ENCODE assay signal across 1 cellular context in the genomic region with DNA sequence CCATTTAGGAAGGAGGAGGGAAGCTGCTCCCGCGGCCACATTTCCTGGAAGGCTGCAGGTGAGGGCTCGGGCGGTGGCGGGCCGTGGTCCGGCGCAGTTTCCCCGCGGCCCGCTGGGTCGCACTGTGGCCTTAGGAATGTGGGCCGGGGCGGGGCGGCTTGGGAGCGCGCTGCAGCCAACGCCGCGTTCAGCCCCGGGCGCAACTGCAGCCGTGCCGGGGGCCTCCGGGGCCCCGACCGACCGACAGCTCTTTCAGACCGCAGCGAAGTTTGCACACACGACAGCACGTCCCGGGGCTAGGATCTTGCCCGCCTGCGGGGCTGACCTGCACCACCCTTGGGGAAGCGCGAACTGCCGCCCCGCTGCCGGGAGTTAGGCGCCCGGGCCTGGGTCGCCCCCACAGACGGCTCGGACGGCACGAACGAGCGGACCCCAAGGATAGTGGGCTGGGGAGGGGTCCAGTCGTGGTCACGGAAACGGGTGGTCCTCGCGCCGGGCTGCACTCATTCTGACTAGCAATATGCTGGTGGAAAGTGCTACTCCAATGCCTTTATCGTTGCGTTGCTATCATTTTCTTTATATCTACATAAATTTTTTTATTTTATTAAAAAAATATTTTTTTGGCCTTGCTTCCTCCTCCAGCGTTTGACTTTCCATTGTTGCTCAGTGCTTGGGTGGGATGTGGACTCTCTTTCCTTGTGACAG.
TF ChIP-seq lines count a peak whose summit lies in the region.

No MANE protein-coding gene starts in this region.

TF ChIP-seq in HepG2, 621 proteins besides CTCF, POLR2A, EP300 and RAD21 (continued from another document and continues in another):
- TF ChIP-seq, protein P1, sequence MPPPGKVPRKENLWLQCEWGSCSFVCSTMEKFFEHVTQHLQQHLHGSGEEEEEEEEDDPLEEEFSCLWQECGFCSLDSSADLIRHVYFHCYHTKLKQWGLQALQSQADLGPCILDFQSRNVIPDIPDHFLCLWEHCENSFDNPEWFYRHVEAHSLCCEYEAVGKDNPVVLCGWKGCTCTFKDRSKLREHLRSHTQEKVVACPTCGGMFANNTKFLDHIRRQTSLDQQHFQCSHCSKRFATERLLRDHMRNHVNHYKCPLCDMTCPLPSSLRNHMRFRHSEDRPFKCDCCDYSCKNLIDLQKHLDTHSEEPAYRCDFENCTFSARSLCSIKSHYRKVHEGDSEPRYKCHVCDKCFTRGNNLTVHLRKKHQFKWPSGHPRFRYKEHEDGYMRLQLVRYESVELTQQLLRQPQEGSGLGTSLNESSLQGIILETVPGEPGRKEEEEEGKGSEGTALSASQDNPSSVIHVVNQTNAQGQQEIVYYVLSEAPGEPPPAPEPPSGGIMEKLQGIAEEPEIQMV (CRISPR knock-in tag; IDR thresholded peaks at IDR 0.05; ENCODE audit: low read depth): no peak; the same call in 1 of the 2 replicates
- TF ChIP-seq, protein P2, sequence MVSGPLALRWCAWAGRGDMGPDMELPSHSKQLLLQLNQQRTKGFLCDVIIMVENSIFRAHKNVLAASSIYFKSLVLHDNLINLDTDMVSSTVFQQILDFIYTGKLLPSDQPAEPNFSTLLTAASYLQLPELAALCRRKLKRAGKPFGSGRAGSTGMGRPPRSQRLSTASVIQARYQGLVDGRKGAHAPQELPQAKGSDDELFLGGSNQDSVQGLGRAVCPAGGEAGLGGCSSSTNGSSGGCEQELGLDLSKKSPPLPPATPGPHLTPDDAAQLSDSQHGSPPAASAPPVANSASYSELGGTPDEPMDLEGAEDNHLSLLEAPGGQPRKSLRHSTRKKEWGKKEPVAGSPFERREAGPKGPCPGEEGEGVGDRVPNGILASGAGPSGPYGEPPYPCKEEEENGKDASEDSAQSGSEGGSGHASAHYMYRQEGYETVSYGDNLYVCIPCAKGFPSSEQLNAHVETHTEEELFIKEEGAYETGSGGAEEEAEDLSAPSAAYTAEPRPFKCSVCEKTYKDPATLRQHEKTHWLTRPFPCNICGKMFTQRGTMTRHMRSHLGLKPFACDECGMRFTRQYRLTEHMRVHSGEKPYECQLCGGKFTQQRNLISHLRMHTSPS (CRISPR knock-in tag; IDR thresholded peaks at IDR 0.05; ENCODE audit: low read depth): no peak
- TF ChIP-seq, protein P3, sequence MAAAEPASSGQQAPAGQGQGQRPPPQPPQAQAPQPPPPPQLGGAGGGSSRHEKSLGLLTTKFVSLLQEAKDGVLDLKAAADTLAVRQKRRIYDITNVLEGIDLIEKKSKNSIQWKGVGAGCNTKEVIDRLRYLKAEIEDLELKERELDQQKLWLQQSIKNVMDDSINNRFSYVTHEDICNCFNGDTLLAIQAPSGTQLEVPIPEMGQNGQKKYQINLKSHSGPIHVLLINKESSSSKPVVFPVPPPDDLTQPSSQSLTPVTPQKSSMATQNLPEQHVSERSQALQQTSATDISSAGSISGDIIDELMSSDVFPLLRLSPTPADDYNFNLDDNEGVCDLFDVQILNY (CRISPR knock-in tag; conservative IDR thresholded peaks at IDR 0.05): 0 out of 2 replicates have a peak, but pooled peaks have one; percentile 47
- peak; percentile 81; the same call in 1 of the 2 replicates for TF ChIP-seq AKAP8 (CRISPR knock-in tag; IDR thresholded peaks at IDR 0.05)
- TF ChIP-seq SNAPC2 (CRISPR knock-in tag; IDR thresholded peaks at IDR 0.05): peak; percentile 40; the same call in 1 of the 2 replicates
- peak; percentile 96 for TF ChIP-seq ZSCAN20 (CRISPR knock-in tag; IDR thresholded peaks at IDR 0.05; ENCODE audit: borderline replicate concordance)
- TF ChIP-seq, protein P4, sequence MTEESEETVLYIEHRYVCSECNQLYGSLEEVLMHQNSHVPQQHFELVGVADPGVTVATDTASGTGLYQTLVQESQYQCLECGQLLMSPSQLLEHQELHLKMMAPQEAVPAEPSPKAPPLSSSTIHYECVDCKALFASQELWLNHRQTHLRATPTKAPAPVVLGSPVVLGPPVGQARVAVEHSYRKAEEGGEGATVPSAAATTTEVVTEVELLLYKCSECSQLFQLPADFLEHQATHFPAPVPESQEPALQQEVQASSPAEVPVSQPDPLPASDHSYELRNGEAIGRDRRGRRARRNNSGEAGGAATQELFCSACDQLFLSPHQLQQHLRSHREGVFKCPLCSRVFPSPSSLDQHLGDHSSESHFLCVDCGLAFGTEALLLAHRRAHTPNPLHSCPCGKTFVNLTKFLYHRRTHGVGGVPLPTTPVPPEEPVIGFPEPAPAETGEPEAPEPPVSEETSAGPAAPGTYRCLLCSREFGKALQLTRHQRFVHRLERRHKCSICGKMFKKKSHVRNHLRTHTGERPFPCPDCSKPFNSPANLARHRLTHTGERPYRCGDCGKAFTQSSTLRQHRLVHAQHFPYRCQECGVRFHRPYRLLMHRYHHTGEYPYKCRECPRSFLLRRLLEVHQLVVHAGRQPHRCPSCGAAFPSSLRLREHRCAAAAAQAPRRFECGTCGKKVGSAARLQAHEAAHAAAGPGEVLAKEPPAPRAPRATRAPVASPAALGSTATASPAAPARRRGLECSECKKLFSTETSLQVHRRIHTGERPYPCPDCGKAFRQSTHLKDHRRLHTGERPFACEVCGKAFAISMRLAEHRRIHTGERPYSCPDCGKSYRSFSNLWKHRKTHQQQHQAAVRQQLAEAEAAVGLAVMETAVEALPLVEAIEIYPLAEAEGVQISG (CRISPR knock-in tag; IDR thresholded peaks at IDR 0.05): peak; percentile 64
- peak; percentile 80; the same call in 1 of the 2 replicates for TF ChIP-seq REPIN1 (CRISPR knock-in tag; IDR thresholded peaks at IDR 0.05; ENCODE audit: borderline replicate concordance, low read depth)
- no peak for TF ChIP-seq ZNF558 (CRISPR knock-in tag; IDR thresholded peaks at IDR 0.05; ENCODE audit: borderline replicate concordance)
- TF ChIP-seq ZKSCAN8 (CRISPR knock-in tag; IDR thresholded peaks at IDR 0.05; ENCODE audit: borderline replicate concordance): 0 out of 2 replicates have a peak, but pooled peaks have one; percentile 39
- no peak for TF ChIP-seq CAMTA2 (CRISPR knock-in tag; IDR thresholded peaks at IDR 0.05; ENCODE audit: borderline replicate concordance)
- TF ChIP-seq ATF7-NPFF (CRISPR knock-in tag; IDR thresholded peaks at IDR 0.05; ENCODE audit: low read depth): peak; percentile 71; the same call in 1 of the 2 replicates
- peak; percentile 43; the same call in 1 of the 2 replicates for TF ChIP-seq ZNF792 (CRISPR knock-in tag; IDR thresholded peaks at IDR 0.05)
- TF ChIP-seq ZNF274 (CRISPR knock-in tag; IDR thresholded peaks at IDR 0.05): peak; percentile 55; the same call in 1 of the 2 replicates
- TF ChIP-seq, protein P5, sequence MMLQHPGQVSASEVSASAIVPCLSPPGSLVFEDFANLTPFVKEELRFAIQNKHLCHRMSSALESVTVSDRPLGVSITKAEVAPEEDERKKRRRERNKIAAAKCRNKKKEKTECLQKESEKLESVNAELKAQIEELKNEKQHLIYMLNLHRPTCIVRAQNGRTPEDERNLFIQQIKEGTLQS (CRISPR knock-in tag; IDR thresholded peaks at IDR 0.05): peak; percentile 38
- TF ChIP-seq CHD2 (IDR thresholded peaks at IDR 0.05; ENCODE audit: low read depth, low read length): peak; percentile 28; the same call in 1 of the 2 replicates
- 0 out of 2 replicates have a peak, but pooled peaks have one; percentile 25 for TF ChIP-seq JUND (CRISPR knock-in tag; IDR thresholded peaks at IDR 0.05)
- TF ChIP-seq HNRNPK (IDR thresholded peaks at IDR 0.05; ENCODE audit: low read depth, low read length, poor library complexity, severe bottlenecking): peak; percentile 26
- peak; percentile 31; the same call in 1 of the 2 replicates for TF ChIP-seq NCOA2 (CRISPR knock-in tag; IDR thresholded peaks at IDR 0.05)
- no peak for TF ChIP-seq ZNF841 (CRISPR knock-in tag; IDR thresholded peaks at IDR 0.05; ENCODE audit: borderline replicate concordance)
- TF ChIP-seq HNRNPLL (IDR thresholded peaks at IDR 0.05; ENCODE audit: low read depth, low read length, poor library complexity, severe bottlenecking): peak; percentile 49
- no peak for TF ChIP-seq ZNF724P (CRISPR knock-in tag; IDR thresholded peaks at IDR 0.05; ENCODE audit: borderline replicate concordance)
- TF ChIP-seq MIER3 (CRISPR knock-in tag; IDR thresholded peaks at IDR 0.05; ENCODE audit: borderline replicate concordance): 0 out of 2 replicates have a peak, but pooled peaks have one; percentile 50
- TF ChIP-seq, protein P6, sequence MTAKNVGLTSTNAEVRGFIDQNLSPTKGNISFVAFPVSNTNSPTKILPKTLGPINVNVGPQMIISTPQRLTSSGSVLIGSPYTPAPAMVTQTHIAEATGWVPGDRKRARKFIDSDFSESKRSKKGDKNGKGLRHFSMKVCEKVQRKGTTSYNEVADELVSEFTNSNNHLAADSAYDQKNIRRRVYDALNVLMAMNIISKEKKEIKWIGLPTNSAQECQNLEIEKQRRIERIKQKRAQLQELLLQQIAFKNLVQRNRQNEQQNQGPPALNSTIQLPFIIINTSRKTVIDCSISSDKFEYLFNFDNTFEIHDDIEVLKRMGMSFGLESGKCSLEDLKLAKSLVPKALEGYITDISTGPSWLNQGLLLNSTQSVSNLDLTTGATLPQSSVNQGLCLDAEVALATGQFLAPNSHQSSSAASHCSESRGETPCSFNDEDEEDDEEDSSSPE (CRISPR knock-in tag; IDR thresholded peaks at IDR 0.05): peak; percentile 75
- peak; percentile 88 for TF ChIP-seq KLF12 (CRISPR knock-in tag; IDR thresholded peaks at IDR 0.05; ENCODE audit: borderline replicate concordance)
- peak; percentile 56; the same call in 1 of the 2 replicates for TF ChIP-seq ISL2 (CRISPR knock-in tag; IDR thresholded peaks at IDR 0.05)
- peak; percentile 85; the same call in 1 of the 2 replicates for TF ChIP-seq ZNF619 (CRISPR knock-in tag; IDR thresholded peaks at IDR 0.05)
- TF ChIP-seq FOXP1 (IDR thresholded peaks at IDR 0.05): no peak
- no peak for TF ChIP-seq FOXP1 (CRISPR knock-in tag; IDR thresholded peaks at IDR 0.05)
- TF ChIP-seq ZNF546 (CRISPR knock-in tag; conservative IDR thresholded peaks at IDR 0.05): 0 out of 2 replicates have a peak, but pooled peaks have one; percentile 54
- TF ChIP-seq ZNF160 (CRISPR knock-in tag; IDR thresholded peaks at IDR 0.05): peak; percentile 58; the same call in 1 of the 2 replicates
- TF ChIP-seq, protein P7, sequence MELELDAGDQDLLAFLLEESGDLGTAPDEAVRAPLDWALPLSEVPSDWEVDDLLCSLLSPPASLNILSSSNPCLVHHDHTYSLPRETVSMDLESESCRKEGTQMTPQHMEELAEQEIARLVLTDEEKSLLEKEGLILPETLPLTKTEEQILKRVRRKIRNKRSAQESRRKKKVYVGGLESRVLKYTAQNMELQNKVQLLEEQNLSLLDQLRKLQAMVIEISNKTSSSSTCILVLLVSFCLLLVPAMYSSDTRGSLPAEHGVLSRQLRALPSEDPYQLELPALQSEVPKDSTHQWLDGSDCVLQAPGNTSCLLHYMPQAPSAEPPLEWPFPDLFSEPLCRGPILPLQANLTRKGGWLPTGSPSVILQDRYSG (CRISPR knock-in tag; IDR thresholded peaks at IDR 0.05): 0 out of 2 replicates have a peak, but pooled peaks have one; percentile 72
- TF ChIP-seq, protein P8, sequence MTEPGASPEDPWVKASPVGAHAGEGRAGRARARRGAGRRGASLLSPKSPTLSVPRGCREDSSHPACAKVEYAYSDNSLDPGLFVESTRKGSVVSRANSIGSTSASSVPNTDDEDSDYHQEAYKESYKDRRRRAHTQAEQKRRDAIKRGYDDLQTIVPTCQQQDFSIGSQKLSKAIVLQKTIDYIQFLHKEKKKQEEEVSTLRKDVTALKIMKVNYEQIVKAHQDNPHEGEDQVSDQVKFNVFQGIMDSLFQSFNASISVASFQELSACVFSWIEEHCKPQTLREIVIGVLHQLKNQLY (CRISPR knock-in tag; IDR thresholded peaks at IDR 0.05): 0 out of 2 replicates have a peak, but pooled peaks have one; percentile 26
- TF ChIP-seq, protein P9, sequence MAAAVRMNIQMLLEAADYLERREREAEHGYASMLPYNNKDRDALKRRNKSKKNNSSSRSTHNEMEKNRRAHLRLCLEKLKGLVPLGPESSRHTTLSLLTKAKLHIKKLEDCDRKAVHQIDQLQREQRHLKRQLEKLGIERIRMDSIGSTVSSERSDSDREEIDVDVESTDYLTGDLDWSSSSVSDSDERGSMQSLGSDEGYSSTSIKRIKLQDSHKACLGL (CRISPR knock-in tag; IDR thresholded peaks at IDR 0.05): peak; percentile 41; the same call in 1 of the 2 replicates
- no peak for TF ChIP-seq U2AF2 (IDR thresholded peaks at IDR 0.05; ENCODE audit: low read depth, low read length)
- TF ChIP-seq, protein P10, sequence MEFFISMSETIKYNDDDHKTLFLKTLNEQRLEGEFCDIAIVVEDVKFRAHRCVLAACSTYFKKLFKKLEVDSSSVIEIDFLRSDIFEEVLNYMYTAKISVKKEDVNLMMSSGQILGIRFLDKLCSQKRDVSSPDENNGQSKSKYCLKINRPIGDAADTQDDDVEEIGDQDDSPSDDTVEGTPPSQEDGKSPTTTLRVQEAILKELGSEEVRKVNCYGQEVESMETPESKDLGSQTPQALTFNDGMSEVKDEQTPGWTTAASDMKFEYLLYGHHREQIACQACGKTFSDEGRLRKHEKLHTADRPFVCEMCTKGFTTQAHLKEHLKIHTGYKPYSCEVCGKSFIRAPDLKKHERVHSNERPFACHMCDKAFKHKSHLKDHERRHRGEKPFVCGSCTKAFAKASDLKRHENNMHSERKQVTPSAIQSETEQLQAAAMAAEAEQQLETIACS (CRISPR knock-in tag; IDR thresholded peaks at IDR 0.05): peak; percentile 66
- TF ChIP-seq MAF1 (CRISPR knock-in tag; IDR thresholded peaks at IDR 0.05; ENCODE audit: borderline replicate concordance): no peak
